In genomic region chr7:101880536-101881443, GRCh38 we compare ENCODE assay signal across 1 cellular context.
TF ChIP-seq lines count a peak whose summit lies in the region.

No MANE protein-coding gene starts in this region.

TF ChIP-seq in K562, 482 proteins besides CTCF, POLR2A, EP300 and RAD21 (continued from another document):
- TF ChIP-seq CEBPZ (IDR thresholded peaks at IDR 0.05; ENCODE audit: borderline replicate concordance, low read depth, low read length) = no peak
TF ChIP-seq in K562: peak in this region for 25.
